Comparison of ENCODE assay signal across 1 cellular context in genomic region chr11:13314676-13315394, GRCh38.
TF ChIP-seq lines count a peak whose summit lies in the region.

No MANE protein-coding gene starts in this region.

TF ChIP-seq in GM23338, 12 proteins besides CTCF, POLR2A, EP300 and RAD21 (continued from another document):
- TF ChIP-seq ZNF462 (CRISPR knock-in tag; IDR thresholded peaks at IDR 0.05) (no peak), EZH2phosphoT487 (IDR thresholded peaks at IDR 0.05; ENCODE audit: unreplicated experiment) (no peak), JUNB (IDR thresholded peaks at IDR 0.05; ENCODE audit: unreplicated experiment) (no peak), REST (IDR thresholded peaks at IDR 0.05; ENCODE audit: unreplicated experiment) (no peak), POLR2AphosphoS5 (IDR thresholded peaks at IDR 0.05; ENCODE audit: low read depth) (no peak)
TF ChIP-seq in GM23338: peak in this region for 0.
